ENCODE assay signal across 14 cellular contexts in the genomic region with DNA sequence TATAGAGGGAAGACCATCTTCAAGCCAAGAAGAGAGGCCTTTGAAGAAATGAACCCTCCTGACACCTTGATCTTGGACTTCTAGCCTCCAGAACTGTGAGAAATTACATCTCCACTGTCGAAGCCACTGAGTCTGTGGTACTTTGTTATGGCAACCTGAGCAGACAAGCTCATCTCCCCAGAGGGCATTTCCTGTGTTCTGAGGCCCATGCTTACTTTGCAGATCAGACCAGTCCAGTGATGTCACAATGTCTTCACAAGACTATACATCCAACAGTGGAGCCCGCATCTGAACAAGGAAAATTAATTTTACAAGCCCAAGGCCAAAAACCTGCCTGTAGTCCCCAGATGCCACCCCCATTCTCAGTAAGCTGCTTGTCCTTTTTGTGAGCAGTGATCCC. TPM values are rescaled to one million over a fixed set of nuclear protein-coding genes. Genes with fewer than 3 reads are reported as not detected.
"Had no signal": no experiment of that assay in that cellular context is flagged by ENCODE, and none has a peak within 500 bp of the region (broad histone marks: within the 10 kb centered on the region; RNA-seq: fewer than 3 reads in every experiment).

No MANE protein-coding gene starts in this region.

- H3K4me3 ChIP-seq: cardiac muscle cell, colonic mucosa, gastroesophageal sphincter, pancreas, testis had no signal

- H3K4me1 ChIP-seq: colonic mucosa, gastroesophageal sphincter, pancreas had no signal

- H3K4me3 Mint-ChIP-seq: stimulated activated naive CD8-positive, alpha-beta T cell treated with anti-CD3 and anti-CD28 coated beads, Interleukin-15, amount 100 ng/mL, for 72 hours had no signal

- H3K9me3 ChIP-seq: colonic mucosa, gastroesophageal sphincter, pancreas, testis had no signal

- H3K27me3 ChIP-seq: cardiac muscle cell, colonic mucosa, pancreas, testis had no signal

- H3K27ac ChIP-seq: cardiac muscle cell, colonic mucosa, epithelial cell of prostate, gastroesophageal sphincter, pancreas, testis had no signal

- ATAC-seq: gastroesophageal sphincter; pancreas; stimulated activated naive CD8-positive, alpha-beta T cell treated with anti-CD3 and anti-CD28 coated beads, Interleukin-15, amount 100 ng/mL, for 72 hours had no signal

- H3K36me3 ChIP-seq: cardiac muscle cell, colonic mucosa, gastroesophageal sphincter, pancreas had no signal

- H3K9me3 Mint-ChIP-seq: stimulated activated naive CD8-positive, alpha-beta T cell treated with anti-CD3 and anti-CD28 coated beads, Interleukin-15, amount 100 ng/mL, for 72 hours had no signal

- H3K27me3 Mint-ChIP-seq: stimulated activated naive CD8-positive, alpha-beta T cell treated with anti-CD3 and anti-CD28 coated beads, Interleukin-15, amount 100 ng/mL, for 72 hours had no signal

- FAIRE-seq: astrocyte, pancreas had no signal

- DNase-seq: activated CD4-positive, CD25-positive, alpha-beta regulatory T cell treated with anti-CD3 and anti-CD28 coated beads, Interleukin-2, amount 50 U/mL, for 72 hours; activated gamma-delta T cell treated with Interleukin-2 at 50 U/mL for 16 hours; activated T-cell treated with anti-CD3 and anti-CD28 coated beads, Interleukin-2, amount 50 U/mL, for 1 hour; colonic mucosa; effector CD4-positive, alpha-beta T cell; pancreas; stimulated activated CD4-positive, alpha-beta T cell treated with anti-CD3 and anti-CD28 coated beads, Interleukin-4, amount 100 ng/mL, for 24 hours; stimulated activated naive CD8-positive, alpha-beta T cell treated with anti-CD3 and anti-CD28 coated beads, Interleukin-15, amount 100 ng/mL, for 72 hours; testis had no signal

RNA-seq across cellular contexts. Expression of gene ZNF385C, which starts 33.1 kb away (rescaled TPM):
- total RNA-seq: gastroesophageal sphincter, mesenteric fat pad had no signal

RNA-seq across cellular contexts. Expression of gene DHX58, which starts 47.3 kb away (rescaled TPM):
- polyA plus RNA-seq: cardiac muscle cell had no signal
